In genomic region chr16:82876951-82877350, GRCh38 we compare ENCODE assay signal across 28 cellular contexts.
"Had no signal": no experiment of that assay in that cellular context is flagged by ENCODE, and none has a peak within 500 bp of the region (broad histone marks: within the 10 kb centered on the region; RNA-seq: fewer than 3 reads in every experiment).

No MANE protein-coding gene starts in this region.

- H3K36me3 ChIP-seq: adrenal gland, cardiac muscle cell had no signal

- H3K4me3 ChIP-seq: adrenal gland, cardiac muscle cell had no signal

- H3K27ac ChIP-seq: adrenal gland, cardiac muscle cell, VCaP had no signal

- H3K27me3 ChIP-seq: adrenal gland, cardiac muscle cell had no signal

- H3K9me3 ChIP-seq: adrenal gland had no signal

- DNase-seq: activated B cell treated with CpG ODN at 0.5 μM for 24 hours; activated CD4-positive, alpha-beta memory T cell treated with anti-CD3 and anti-CD28 coated beads for 36 hours; activated CD4-positive, alpha-beta T cell treated with anti-CD3 and anti-CD28 coated beads for 4 hours; activated CD4-positive, alpha-beta T cell treated with anti-CD3 and anti-CD28 coated beads, Interleukin-2, amount 10 ng/mL, durations not matched to agents 24 days and 14 days; activated CD4-positive, alpha-beta T cell treated with anti-CD3 and anti-CD28 coated beads, Interleukin-2, amount 50 U/mL, for 1 hour; activated CD4-positive, alpha-beta T cell treated with anti-CD3 and anti-CD28 coated beads, Interleukin-2, amount 50 U/mL, for 4 hours; activated CD4-positive, CD25-positive, alpha-beta regulatory T cell treated with anti-CD3 and anti-CD28 coated beads, Interleukin-2, amount 50 U/mL, for 72 hours; activated CD8-positive, alpha-beta memory T cell treated with anti-CD3 and anti-CD28 coated beads, Interleukin-2, amount 50 U/mL, for 4 hours; activated CD8-positive, alpha-beta T cell treated with anti-CD3 and anti-CD28 coated beads for 36 hours; activated effector memory CD4-positive, alpha-beta T cell treated with anti-CD3 and anti-CD28 coated beads, Interleukin-2, amount 50 U/mL, for 16 hours; activated gamma-delta T cell treated with Interleukin-2 at 50 U/mL for 16 hours; activated naive CD4-positive, alpha-beta T cell; activated naive CD4-positive, alpha-beta T cell treated with anti-CD3 and anti-CD28 coated beads for 36 hours; activated naive CD4-positive, alpha-beta T cell treated with anti-CD3 and anti-CD28 coated beads, Interleukin-2, amount 50 U/mL, for 16 hours; activated naive CD8-positive, alpha-beta T cell treated with anti-CD3 and anti-CD28 coated beads for 36 hours; activated T-cell treated with anti-CD3 and anti-CD28 coated beads for 4 hours; activated T-cell treated with anti-CD3 and anti-CD28 coated beads, Interleukin-2, amount 50 U/mL, for 1 hour; activated T-cell treated with anti-CD3 and anti-CD28 coated beads, Interleukin-2, amount 50 U/mL, for 4 hours; activated T-cell treated with anti-CD3 and anti-CD28 coated beads, Interleukin-2, amount 50 U/mL, for 72 hours; adrenal gland; amniotic stem cell; aorta; caudate nucleus; cerebellar nuclear complex; T-helper 2 cell; T-helper 9 cell had no signal

- H3K4me1 ChIP-seq: adrenal gland had no signal
